ENCODE assay signal across 18 cellular contexts in the genomic region with DNA sequence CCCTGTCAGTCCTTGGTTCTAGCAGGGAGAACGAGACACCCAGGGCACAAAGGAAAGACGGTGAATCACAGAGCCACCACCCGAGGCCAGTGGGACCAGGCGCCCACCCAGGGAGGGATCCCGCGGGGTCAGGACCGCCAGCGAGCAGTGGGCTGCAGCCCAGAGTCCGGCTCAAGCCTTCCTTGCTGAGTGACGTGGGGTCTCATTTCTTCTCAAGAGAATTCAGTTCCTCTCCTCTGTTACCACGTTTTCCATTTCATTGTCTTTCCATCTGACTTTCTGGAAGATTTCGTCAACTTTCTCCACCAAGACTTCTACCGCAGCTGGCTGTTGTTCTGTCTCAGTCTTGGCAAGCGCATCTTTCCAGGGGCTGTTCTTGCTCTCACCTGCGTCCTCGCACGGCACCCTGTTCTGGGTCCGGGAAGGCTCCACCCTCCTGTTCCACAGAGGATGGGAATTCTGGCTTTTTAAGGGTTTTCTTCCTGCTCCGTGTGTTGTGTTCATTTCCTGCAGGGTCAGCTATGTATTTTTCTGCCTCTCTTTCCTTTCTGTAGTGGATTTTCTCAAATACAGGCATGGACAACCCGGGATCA.
A peak's percentile ranks its signal among the peaks of the same experiment; 100 is the strongest.
DNase-seq lines count a peak whose midpoint lies in the region; ATAC-seq, FAIRE-seq and TF ChIP-seq lines count a peak whose summit lies in the region.
"Had no signal": no experiment of that assay in that cellular context is flagged by ENCODE, and none has a peak within 500 bp of the region (broad histone marks: within the 10 kb centered on the region; RNA-seq: fewer than 3 reads in every experiment).

No MANE protein-coding gene starts in this region.

- peaks cover 63% of the 10 kb centered on the region for H3K27me3 Mint-ChIP-seq in astrocyte (ENCODE audit: low read depth, unreplicated experiment)

- H3K4me2 ChIP-seq in astrocyte (ENCODE audit: low read length) = no peak overlapping the region
- no peak overlapping the region for H3K4me2 ChIP-seq in GM23248 (ENCODE audit: unreplicated experiment)

- peaks cover 16% of the 10 kb centered on the region for H3K9me3 Mint-ChIP-seq in astrocyte (ENCODE audit: unreplicated experiment)

- H3K4me1 Mint-ChIP-seq in astrocyte (ENCODE audit: low read depth, unreplicated experiment) = no peaks in the 10 kb centered on the region

- no peak overlapping the region for H3K4me3 Mint-ChIP-seq in astrocyte (ENCODE audit: unreplicated experiment)

- peak; percentile 20 for DNase-seq in activated CD8-positive, alpha-beta memory T cell treated with anti-CD3 and anti-CD28 coated beads, Interleukin-2, amount 50 U/mL, for 48 hours
- DNase-seq in activated CD8-positive, alpha-beta memory T cell treated with anti-CD3 and anti-CD28 coated beads, Interleukin-2, amount 50 U/mL, for 4 hours = no peak
- no peak for DNase-seq in astrocyte (ENCODE audit: low read depth)
- peak in 2 of 3 donors; percentile 24 to 31 for DNase-seq in right lobe of liver
- peak; percentile 49 to 62 for DNase-seq in suprapubic skin (ENCODE audit: low spot score in 2 of 2)
- no peak for DNase-seq in AG08396 (ENCODE audit: low spot score)
- no peak for DNase-seq in NK-92 (lab: John Stamatoyannopoulos, UW; ENCODE audit: unreplicated experiment)
- DNase-seq in GM23248 = no peak
- DNase-seq: DMS153, GOT3, KG1, NCI-H1436, NCI-H2029 treated with DMSO at 0.1 percent for 48 hours, NCI-H2171 treated with DMSO at 0.1 percent for 48 hours, NCI-H446 treated with DMSO at 0.1 percent for 48 hours, RPMI8226 had no signal

- H3K27me3 ChIP-seq in astrocyte (ENCODE audit: insufficient read depth, low read length) (no peaks in the 10 kb centered on the region), right lobe of liver (no peaks in the 10 kb centered on the region), suprapubic skin (peaks cover 37% of the 10 kb centered on the region), GM23248 (replicated peaks; ENCODE audit: insufficient read depth) (peaks cover 10% of the 10 kb centered on the region; the same call in 1 of the 2 replicates)

- no peaks in the 10 kb centered on the region for H4K20me1 ChIP-seq in astrocyte (ENCODE audit: insufficient read depth, low read length)
- H4K20me1 ChIP-seq in GM23248 (ENCODE audit: insufficient read depth) = no peaks in the 10 kb centered on the region

- intact Hi-C loops in right lobe of liver (cut with DNase I) = no loop called here

- H3K4me3 ChIP-seq in astrocyte (ENCODE audit: insufficient read depth, low read depth, low read length) = no peak overlapping the region
- H3K4me3 ChIP-seq in right lobe of liver = no peak overlapping the region
- H3K4me3 ChIP-seq in suprapubic skin = no peak overlapping the region
- no peak overlapping the region for H3K4me3 ChIP-seq in GM23248

- FAIRE-seq in astrocyte (lab: Jason Lieb, UNC) = no peak
- FAIRE-seq: GM12892 had no signal

- TF ChIP-seq EP300 in suprapubic skin (IDR thresholded peaks at IDR 0.05) = no peak

- 54% methylated on average over 11 of the region's 20 CpGs for WGBS in right lobe of liver (ENCODE audit: insufficient coverage, low coverage, low lambda C conversion rate, missing lambda C conversion rate)
- WGBS in suprapubic skin = 67% methylated on average over 19 of the region's 20 CpGs
- WGBS in GM23248 (ENCODE audit: low coverage in 1 of 2, low lambda C conversion rate in 2 of 2, missing lambda C conversion rate in 2 of 2), 2 experiments = 74 to 79% methylated on average over 20 of the region's 20 CpGs

- no peaks in the 10 kb centered on the region for H3F3A ChIP-seq in GM23248 (ENCODE audit: insufficient read depth)

- H2AFZ ChIP-seq in astrocyte (ENCODE audit: low read depth, low read length) = no peak overlapping the region
- no peak overlapping the region for H2AFZ ChIP-seq in GM23248

- no peaks in the 10 kb centered on the region for H3K9me2 ChIP-seq in GM23248 (ENCODE audit: insufficient read depth)

- TF ChIP-seq CTCF in astrocyte (IDR thresholded peaks at IDR 0.05; ENCODE audit: insufficient read depth, low read depth, low read length) = no peak
- no peak for TF ChIP-seq CTCF in right lobe of liver (IDR thresholded peaks at IDR 0.05)
- no peak for TF ChIP-seq CTCF in suprapubic skin (IDR thresholded peaks at IDR 0.05)

- peak overlapping the region; percentile 30 for H3K27ac Mint-ChIP-seq in astrocyte (ENCODE audit: unreplicated experiment)

- peaks cover 4% of the 10 kb centered on the region for H3K36me3 Mint-ChIP-seq in astrocyte (ENCODE audit: low read depth, unreplicated experiment)

- peaks cover 13% of the 10 kb centered on the region for H3K9me3 ChIP-seq in astrocyte (ENCODE audit: insufficient read depth, low read depth, low read length)
- no peaks in the 10 kb centered on the region for H3K9me3 ChIP-seq in right lobe of liver
- H3K9me3 ChIP-seq in suprapubic skin = peaks cover 2% of the 10 kb centered on the region
- H3K9me3 ChIP-seq in GM23248 (ENCODE audit: low read depth) = no peaks in the 10 kb centered on the region

- ATAC-seq in right lobe of liver = no peak

- H3K4me1 ChIP-seq in astrocyte (ENCODE audit: insufficient read depth, low read length) (no peaks in the 10 kb centered on the region), right lobe of liver (no peaks in the 10 kb centered on the region), suprapubic skin (peaks cover 7% of the 10 kb centered on the region), GM23248 (ENCODE audit: insufficient read depth) (no peaks in the 10 kb centered on the region)

- no peaks in the 10 kb centered on the region for H3K36me3 ChIP-seq in astrocyte (ENCODE audit: insufficient read depth, low read length)
- H3K36me3 ChIP-seq in right lobe of liver = no peaks in the 10 kb centered on the region
- H3K36me3 ChIP-seq in suprapubic skin = no peaks in the 10 kb centered on the region
- no peaks in the 10 kb centered on the region for H3K36me3 ChIP-seq in GM23248 (ENCODE audit: low read depth)

- H3K9ac ChIP-seq in astrocyte (ENCODE audit: low read length) = no peak overlapping the region
- H3K9ac ChIP-seq in GM23248 = no peak overlapping the region

- H3K79me2 ChIP-seq in astrocyte (ENCODE audit: insufficient read depth, low read length) (no peaks in the 10 kb centered on the region), GM23248 (ENCODE audit: insufficient read depth) (no peaks in the 10 kb centered on the region)

- in situ Hi-C loops in GM23248 (cut with MboI) = no loop called here

- TF ChIP-seq POLR2A in right lobe of liver (IDR thresholded peaks at IDR 0.05) (no peak), suprapubic skin (IDR thresholded peaks at IDR 0.05) (no peak)

- no peak overlapping the region for H3K27ac ChIP-seq in astrocyte (ENCODE audit: low read depth, low read length)
- H3K27ac ChIP-seq in right lobe of liver = no peak overlapping the region
- H3K27ac ChIP-seq in suprapubic skin = no peak overlapping the region
- H3K27ac ChIP-seq in GM23248 = no peak overlapping the region
- H3K27ac ChIP-seq: C4-2B had no signal

Comparison
In these comparisons a context has a peak if more than half of its experiments do, and no peak if none do; other contexts are left out.
1. DNase-seq: peak in activated CD8-positive, alpha-beta memory T cell treated with anti-CD3 and anti-CD28 coated beads, Interleukin-2, amount 50 U/mL, for 48 hours (single experiment), right lobe of liver (2 of 3) and suprapubic skin (2 of 2); none in activated CD8-positive, alpha-beta memory T cell treated with anti-CD3 and anti-CD28 coated beads, Interleukin-2, amount 50 U/mL, for 4 hours (single experiment), astrocyte (single experiment), AG08396 (single experiment), NK-92 (single experiment) and GM23248 (single experiment).